ENCODE assay signal across 17 cellular contexts in genomic region chr12:107361970-107362369, GRCh38.
DNase-seq lines count a peak whose midpoint lies in the region; ATAC-seq, FAIRE-seq and TF ChIP-seq lines count a peak whose summit lies in the region.
"Had no signal": no experiment of that assay in that cellular context is flagged by ENCODE, and none has a peak within 500 bp of the region (broad histone marks: within the 10 kb centered on the region; RNA-seq: fewer than 3 reads in every experiment).

No MANE protein-coding gene starts in this region.

- ATAC-seq in activated naive CD8-positive, alpha-beta T cell treated with anti-CD3 and anti-CD28 coated beads, Interleukin-2, amount 10 ng/mL, durations not matched to agents 7 days and 5 days (ENCODE audit: low read depth), result peak; percentile 93
- ATAC-seq: A549; CD8-positive, alpha-beta T cell; HepG2 had no signal

- H3K27ac Mint-ChIP-seq in activated naive CD8-positive, alpha-beta T cell treated with anti-CD3 and anti-CD28 coated beads, Interleukin-2, amount 10 ng/mL, durations not matched to agents 7 days and 5 days, result peak overlapping the region; percentile 43
- no peak overlapping the region for H3K27ac Mint-ChIP-seq in activated naive CD8-positive, alpha-beta T cell treated with anti-CD3 and anti-CD28 coated beads for 36 hours
- H3K27ac Mint-ChIP-seq: CD8-positive, alpha-beta T cell had no signal

- H3K79me2 ChIP-seq in H1 (ENCODE audit: control insufficient read depth in 1 of 2, insufficient read depth in 2 of 2, low read length in 2 of 2), result no peaks in the 10 kb centered on the region
- no peaks in the 10 kb centered on the region for H3K79me2 ChIP-seq in mesendoderm (ENCODE audit: control insufficient read depth, insufficient read depth, low read length)

- no peaks in the 10 kb centered on the region for H3K27me3 ChIP-seq in H1 (replicated peaks in 1 of 4; ENCODE audit: control insufficient read depth in 3 of 4, extremely low read depth in 1 of 4, insufficient read depth in 3 of 4, low read length in 3 of 4)
- H3K27me3 ChIP-seq in mesendoderm (ENCODE audit: insufficient read depth, low read length, poor library complexity), result no peaks in the 10 kb centered on the region

- H2BK5ac ChIP-seq in H1 (ENCODE audit: low read depth, low read length) (no peak overlapping the region), mesendoderm (ENCODE audit: low read length) (no peak overlapping the region)

- TF ChIP-seq CTCF in H1 (IDR thresholded peaks at IDR 0.05; ENCODE audit: control extremely low read depth in 1 of 3, insufficient read depth in 1 of 3, low read depth in 1 of 3, low read length in 3 of 3), result no peak

- H3K79me1 ChIP-seq in H1 (ENCODE audit: low read depth, low read length) (no peaks in the 10 kb centered on the region), mesendoderm (ENCODE audit: low read length) (no peaks in the 10 kb centered on the region)

- no peaks in the 10 kb centered on the region for H3K9me3 Mint-ChIP-seq in activated naive CD8-positive, alpha-beta T cell treated with anti-CD3 and anti-CD28 coated beads, Interleukin-2, amount 10 ng/mL, durations not matched to agents 7 days and 5 days
- H3K9me3 Mint-ChIP-seq in activated naive CD8-positive, alpha-beta T cell treated with anti-CD3 and anti-CD28 coated beads for 36 hours, result no peaks in the 10 kb centered on the region
- H3K9me3 Mint-ChIP-seq: CD8-positive, alpha-beta T cell had no signal

- H3K4me3 ChIP-seq in H1 (ENCODE audit: extremely low read depth in 1 of 4, insufficient read depth in 2 of 4, low read depth in 3 of 4, low read length in 4 of 4) (no peak overlapping the region), mesendoderm (ENCODE audit: low read length) (no peak overlapping the region)
- H3K4me3 ChIP-seq: A549, HAP-1 had no signal

- no peaks in the 10 kb centered on the region; the same call in 1 of the 2 replicates for H3K23me2 ChIP-seq in H1 (ENCODE audit: low read depth, low read length)

- H4K5ac ChIP-seq in H1 (ENCODE audit: insufficient read length, low read depth, low read length) (no peak overlapping the region), mesendoderm (ENCODE audit: low read length) (no peak overlapping the region)

- H2AK5ac ChIP-seq in H1 (ENCODE audit: low read depth, low read length) (no peak overlapping the region), mesendoderm (ENCODE audit: low read length) (no peak overlapping the region)

- no peak overlapping the region for H2BK15ac ChIP-seq in H1 (ENCODE audit: low read length)
- H2BK15ac ChIP-seq in mesendoderm (replicated peaks; ENCODE audit: low read depth), result no peak overlapping the region

- H3K4me2 ChIP-seq in H1 (ENCODE audit: insufficient read depth in 1 of 2, low read depth in 2 of 2, low read length in 2 of 2), result no peak overlapping the region
- no peak overlapping the region for H3K4me2 ChIP-seq in mesendoderm (ENCODE audit: low read length)
- H3K4me2 ChIP-seq: A549 had no signal

- WGBS in H1 (ENCODE audit: extremely low coverage in 1 of 2, insufficient coverage in 1 of 2, insufficient read length in 1 of 2, insufficient replicate concordance in 2 of 2, low coverage in 1 of 2, low lambda C conversion rate in 2 of 2, missing lambda C conversion rate in 1 of 2), 2 experiments, result 95% methylated on average over 2 of the region's 2 CpGs; no CpG with 5 or more reads in 1 of the 2 experiments
- no CpG with 5 or more reads among the region's 2 CpGs for WGBS in mesendoderm (ENCODE audit: extremely low coverage, insufficient coverage, low lambda C conversion rate)

- TF ChIP-seq EP300 in H1 (IDR thresholded peaks at IDR 0.05; ENCODE audit: borderline replicate concordance in 1 of 2, low read depth in 2 of 2, low read length in 2 of 2), result no peak

- H4K20me1 ChIP-seq in H1 (replicated peaks in 1 of 2; ENCODE audit: control insufficient read depth in 1 of 2, insufficient read depth in 2 of 2, low read length in 2 of 2), result peaks cover 0 to 2% of the 10 kb centered on the region in 2 experiments

- peaks cover 8% of the 10 kb centered on the region for H3K36me3 Mint-ChIP-seq in activated naive CD8-positive, alpha-beta T cell treated with anti-CD3 and anti-CD28 coated beads, Interleukin-2, amount 10 ng/mL, durations not matched to agents 7 days and 5 days
- peaks cover 16% of the 10 kb centered on the region for H3K36me3 Mint-ChIP-seq in activated naive CD8-positive, alpha-beta T cell treated with anti-CD3 and anti-CD28 coated beads for 36 hours

- H3K4me1 ChIP-seq in H1 (replicated peaks in 1 of 4; ENCODE audit: control insufficient read depth in 3 of 4, insufficient read depth in 4 of 4, low read length in 3 of 4) (no peaks in the 10 kb centered on the region), mesendoderm (ENCODE audit: control insufficient read depth, low read depth, low read length) (peaks cover 7% of the 10 kb centered on the region)
- H3K4me1 ChIP-seq: BE2C, Caco-2, HAP-1 had no signal

- no peak overlapping the region for H2AFZ ChIP-seq in H1 (ENCODE audit: low read length)

- no peak for DNase-seq in activated naive CD8-positive, alpha-beta T cell treated with anti-CD3 and anti-CD28 coated beads, Interleukin-2, amount 10 ng/mL, durations not matched to agents 7 days and 5 days
- no peak for DNase-seq in activated naive CD8-positive, alpha-beta T cell treated with anti-CD3 and anti-CD28 coated beads for 36 hours
- no peak for DNase-seq in H1 (ENCODE audit: low read depth in 1 of 2, low spot score in 2 of 2)
- peak; percentile 27 for DNase-seq in mesendoderm
- no peak for DNase-seq in NCI-H128 (lab: John Stamatoyannopoulos, UW; ENCODE audit: unreplicated experiment)
- no peak for DNase-seq in HUDEP-2 (lab: John Stamatoyannopoulos, UW; ENCODE audit: unreplicated experiment in 76 of 76)
- DNase-seq: BE2C; Caco-2; CD8-positive, alpha-beta T cell; DND-41; GDM1; GOT3 had no signal

- no peak overlapping the region for H3K56ac ChIP-seq in H1 (replicated peaks; ENCODE audit: insufficient read length, low read depth, low read length)
- no peak overlapping the region for H3K56ac ChIP-seq in mesendoderm (ENCODE audit: low read length)

- H4K8ac ChIP-seq in H1 (ENCODE audit: extremely low read depth, insufficient read depth, low read length), result no peak overlapping the region
- no peak overlapping the region for H4K8ac ChIP-seq in mesendoderm (ENCODE audit: low read depth, low read length)

- H4K91ac ChIP-seq in H1 (replicated peaks; ENCODE audit: insufficient read length, low read length), result no peak overlapping the region

- H2BK120ac ChIP-seq in H1 (replicated peaks; ENCODE audit: low read depth, low read length), result no peak overlapping the region
- no peak overlapping the region for H2BK120ac ChIP-seq in mesendoderm (ENCODE audit: low read depth, low read length)

- no peak overlapping the region for H2BK20ac ChIP-seq in H1 (ENCODE audit: low read length)

- TF ChIP-seq RAD21 in H1 (IDR thresholded peaks at IDR 0.05 in 1 of 2, conservative IDR thresholded peaks at IDR 0.05 in 1 of 2; ENCODE audit: low read depth in 2 of 2, low read length in 2 of 2), result no peak

- peak overlapping the region; percentile 75; the same call in 1 of the 2 replicates for H2BK12ac ChIP-seq in H1 (ENCODE audit: low read depth, low read length)

- CTCF ChIA-PET in H1 (lab: Charles Lee; ENCODE audit: partially characterized antibody), result interaction anchor here (0.6 to 2.1 kb wide), 4 partner anchors 15 to 257 kb away, joined by 3 to 6 read pairs (median 4); no protein-coding TSS in a partner anchor

- H3K9me3 ChIP-seq in H1 (ENCODE audit: insufficient read depth in 2 of 2, low read depth in 1 of 2, low read length in 1 of 2), result no peaks in the 10 kb centered on the region
- H3K9me3 ChIP-seq: A549, BE2C, Caco-2, HAP-1 had no signal

- no peak overlapping the region; the same call in 1 of the 2 replicates for H3K18ac ChIP-seq in H1 (ENCODE audit: extremely low read depth, low read length)
- H3K18ac ChIP-seq in mesendoderm (ENCODE audit: low read length), result no peak overlapping the region

- no peak overlapping the region for H3K23ac ChIP-seq in H1 (ENCODE audit: insufficient read length)
- no peak overlapping the region for H3K23ac ChIP-seq in mesendoderm (ENCODE audit: low read length)

- no peak for FAIRE-seq in H1 (lab: Jason Lieb, UNC)
- FAIRE-seq: A549, GM12892, HepG2 had no signal

- H3K27ac ChIP-seq in H1 (ENCODE audit: low read depth, low read length), result no peak overlapping the region
- H3K27ac ChIP-seq in mesendoderm (ENCODE audit: low read depth, low read length), result no peak overlapping the region
- H3K27ac ChIP-seq: C4-2B had no signal

- no peaks in the 10 kb centered on the region for H3K27me3 Mint-ChIP-seq in activated naive CD8-positive, alpha-beta T cell treated with anti-CD3 and anti-CD28 coated beads, Interleukin-2, amount 10 ng/mL, durations not matched to agents 7 days and 5 days
- no peaks in the 10 kb centered on the region for H3K27me3 Mint-ChIP-seq in activated naive CD8-positive, alpha-beta T cell treated with anti-CD3 and anti-CD28 coated beads for 36 hours

- H3K4me1 Mint-ChIP-seq in activated naive CD8-positive, alpha-beta T cell treated with anti-CD3 and anti-CD28 coated beads, Interleukin-2, amount 10 ng/mL, durations not matched to agents 7 days and 5 days, result peaks cover 50% of the 10 kb centered on the region
- peaks cover 40% of the 10 kb centered on the region for H3K4me1 Mint-ChIP-seq in activated naive CD8-positive, alpha-beta T cell treated with anti-CD3 and anti-CD28 coated beads for 36 hours

- POLR2A ChIA-PET in activated naive CD8-positive, alpha-beta T cell treated with anti-CD3 and anti-CD28 coated beads, Interleukin-2, amount 10 ng/mL, durations not matched to agents 7 days and 5 days (lab: Charles Lee), result interaction anchor here (0.6 to 3.9 kb wide), 3 partner anchors 11 to 42 kb away, joined by 3 to 22 read pairs (median 4); a partner anchor contains a TSS
- POLR2A ChIA-PET in H1 (lab: Charles Lee; ENCODE audit: partially characterized antibody), result no interaction called here

- H3K4ac ChIP-seq in H1 (replicated peaks; ENCODE audit: insufficient read length, low read depth, low read length), result no peak overlapping the region
- H3K4ac ChIP-seq in mesendoderm (ENCODE audit: low read depth, low read length), result no peak overlapping the region

- TF ChIP-seq POLR2A in H1 (IDR thresholded peaks at IDR 0.05; ENCODE audit: control extremely low read depth in 1 of 2, low read depth in 2 of 2, low read length in 2 of 2), result no peak

- H3K36me3 ChIP-seq in H1 (ENCODE audit: control insufficient read depth in 2 of 4, insufficient read depth in 4 of 4, low read length in 3 of 4) (no peaks in the 10 kb centered on the region), mesendoderm (ENCODE audit: control insufficient read depth, insufficient read depth, low read length) (no peaks in the 10 kb centered on the region)
- H3K36me3 ChIP-seq: BE2C, HAP-1 had no signal

- H3K14ac ChIP-seq in H1 (ENCODE audit: insufficient read length), result no peak overlapping the region

- H3K4me3 Mint-ChIP-seq in activated naive CD8-positive, alpha-beta T cell treated with anti-CD3 and anti-CD28 coated beads, Interleukin-2, amount 10 ng/mL, durations not matched to agents 7 days and 5 days, result no peak overlapping the region
- no peak overlapping the region for H3K4me3 Mint-ChIP-seq in activated naive CD8-positive, alpha-beta T cell treated with anti-CD3 and anti-CD28 coated beads for 36 hours
- H3K4me3 Mint-ChIP-seq: CD8-positive, alpha-beta T cell had no signal

- H3K9ac ChIP-seq in H1 (replicated peaks in 1 of 4; ENCODE audit: extremely low read depth in 1 of 4, low read depth in 3 of 4, low read length in 3 of 4) (no peak overlapping the region), mesendoderm (ENCODE audit: low read length) (no peak overlapping the region)
